In genomic region chr9:135546792-135547617, GRCh38 we compare ENCODE assay signal across 14 cellular contexts. TPM values are rescaled to one million over a fixed set of nuclear protein-coding genes. Genes with fewer than 3 reads are reported as not detected.
"Had no signal": no experiment of that assay in that cellular context is flagged by ENCODE, and none has a peak within 500 bp of the region (broad histone marks: within the 10 kb centered on the region; RNA-seq: fewer than 3 reads in every experiment).

No MANE protein-coding gene starts in this region.

RNA-seq across cellular contexts. Expression of gene OBP2A, which starts 1.1 kb away (rescaled TPM):
- total RNA-seq: activated B cell treated with CpG ODN at 0.5 μM for 24 hours; activated CD8-positive, alpha-beta T cell treated with anti-CD3 and anti-CD28 coated beads for 36 hours; activated T-cell treated with anti-CD3 and anti-CD28 coated beads, Interleukin-2, amount 50 U/mL, for 4 hours; activated T-helper 17 cell treated with anti-CD3 and anti-CD28 coated beads, Interleukin-2, amount 50 U/mL, for 72 hours; astrocyte; bronchial epithelial cell; cardiac septum; cerebellum; dermis blood vessel endothelial cell; esophagus muscularis mucosa; foreskin keratinocyte; gastrocnemius medialis; T-helper 17 cell had no signal
- polyA plus RNA-seq: adipose tissue, foreskin keratinocyte had no signal

RNA-seq across cellular contexts. Expression of gene PAEP, which starts 14.6 kb away (rescaled TPM):
- total RNA-seq: activated B cell treated with CpG ODN at 0.5 μM for 24 hours; activated CD8-positive, alpha-beta T cell treated with anti-CD3 and anti-CD28 coated beads for 36 hours; activated T-cell treated with anti-CD3 and anti-CD28 coated beads, Interleukin-2, amount 50 U/mL, for 4 hours; activated T-helper 17 cell treated with anti-CD3 and anti-CD28 coated beads, Interleukin-2, amount 50 U/mL, for 72 hours; bronchial epithelial cell; cardiac septum; cerebellum; dermis blood vessel endothelial cell; esophagus muscularis mucosa; foreskin keratinocyte; gastrocnemius medialis; T-helper 17 cell had no signal
- polyA plus RNA-seq: adipose tissue, foreskin keratinocyte had no signal

RNA-seq across cellular contexts. Expression of gene LCN1, which starts 25.8 kb away (rescaled TPM):
- total RNA-seq: activated B cell treated with CpG ODN at 0.5 μM for 24 hours; activated CD8-positive, alpha-beta T cell treated with anti-CD3 and anti-CD28 coated beads for 36 hours; activated T-cell treated with anti-CD3 and anti-CD28 coated beads, Interleukin-2, amount 50 U/mL, for 4 hours; activated T-helper 17 cell treated with anti-CD3 and anti-CD28 coated beads, Interleukin-2, amount 50 U/mL, for 72 hours; astrocyte; bronchial epithelial cell; cardiac septum; cerebellum; dermis blood vessel endothelial cell; esophagus muscularis mucosa; foreskin keratinocyte; gastrocnemius medialis; T-helper 17 cell had no signal
- polyA plus RNA-seq: adipose tissue, foreskin keratinocyte had no signal
